Comparison of ENCODE assay signal across 1 cellular context in genomic region chr12:90543393-90543792, GRCh38.
TF ChIP-seq lines count a peak whose summit lies in the region.

No MANE protein-coding gene starts in this region.

TF ChIP-seq in endothelial cell of umbilical vein, 7 proteins besides CTCF, POLR2A, EP300 and RAD21 (continued from another document):
- TF ChIP-seq GATA2 (IDR thresholded peaks at IDR 0.05; ENCODE audit: insufficient read depth, insufficient read length, low read depth, low read length): peak; percentile 84
- peak; percentile 51 for TF ChIP-seq FOS (IDR thresholded peaks at IDR 0.05; ENCODE audit: borderline replicate concordance, insufficient read depth, low read length)
- no peak for TF ChIP-seq EZH2 (IDR thresholded peaks at IDR 0.05; ENCODE audit: borderline replicate concordance, low read depth, low read length, severe bottlenecking)
- TF ChIP-seq JUN (IDR thresholded peaks at IDR 0.05; ENCODE audit: borderline replicate concordance, insufficient read depth, insufficient read length, low read depth): peak; percentile 77
- TF ChIP-seq POLR2AphosphoS5 (IDR thresholded peaks at IDR 0.05; ENCODE audit: insufficient read depth, low read depth, low read length): peak; percentile 55
- TF ChIP-seq MYC (IDR thresholded peaks at IDR 0.05; ENCODE audit: low read depth, low read length): no peak
TF ChIP-seq in endothelial cell of umbilical vein: peak in this region for 4.
